ENCODE assay signal across 8 cellular contexts in the genomic region with DNA sequence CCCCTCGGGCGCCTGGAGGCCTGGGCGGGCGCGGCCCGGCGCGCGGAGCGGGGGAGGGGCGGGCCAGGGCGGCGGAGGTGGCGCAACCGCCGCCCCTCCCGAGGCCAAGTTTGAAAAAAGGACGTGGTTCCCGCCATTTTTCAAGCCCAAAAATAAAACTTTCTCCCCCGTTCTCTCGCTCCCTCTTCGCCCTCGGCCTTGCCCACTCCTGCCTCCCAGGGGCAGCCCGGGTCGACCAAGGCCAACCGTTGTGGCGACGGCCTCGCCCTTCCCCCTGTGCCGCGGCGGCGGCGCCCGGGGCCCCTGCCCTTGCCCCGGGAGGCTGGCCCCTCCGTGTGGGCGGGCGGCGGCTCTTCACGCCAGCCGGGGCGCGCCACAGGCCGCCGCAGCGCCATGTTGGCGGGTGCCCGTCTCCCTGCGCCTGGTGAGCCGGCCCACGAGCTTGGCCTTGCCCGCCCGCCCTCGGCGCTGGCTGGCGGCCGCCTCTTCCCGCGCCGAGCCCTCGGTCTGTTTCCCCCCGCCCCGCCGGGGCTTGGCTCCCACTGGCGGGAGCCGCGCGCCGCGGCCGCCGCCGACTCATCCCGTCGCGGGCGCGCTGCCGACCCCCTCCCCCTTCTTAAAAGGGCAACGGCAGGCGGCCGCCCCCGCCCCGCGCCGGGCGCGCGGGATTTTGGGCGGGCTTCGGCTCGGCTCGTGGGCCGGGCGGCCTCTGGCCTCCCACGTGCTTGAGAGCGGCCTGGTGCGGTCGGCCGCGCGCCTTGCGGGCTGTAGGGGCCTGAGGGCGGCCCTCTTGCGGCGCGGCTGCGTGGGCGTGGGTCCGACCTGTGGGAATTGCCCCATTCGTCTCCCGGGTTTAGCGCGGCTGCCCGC. TPM values are rescaled to one million over a fixed set of nuclear protein-coding genes. Genes with fewer than 3 reads are reported as not detected.
DNase-seq lines count a peak whose midpoint lies in the region; ATAC-seq and TF ChIP-seq lines count a peak whose summit lies in the region.

No MANE protein-coding gene starts in this region.

- H3K4me3 ChIP-seq in ectodermal cell (ENCODE audit: insufficient read depth, low read depth, low read length) (peak overlapping the region; percentile 90), lung (peak overlapping the region; percentile 98)

- peaks cover 51% of the 10 kb centered on the region for H3K27me3 ChIP-seq in ectodermal cell (ENCODE audit: control insufficient read depth, insufficient read depth, low read length, poor library complexity, severe bottlenecking)
- H3K27me3 ChIP-seq in lung (ENCODE audit: control insufficient read depth, insufficient read depth) = no peaks in the 10 kb centered on the region

- peak overlapping the region; percentile 72 for H3K4me3 Mint-ChIP-seq in activated CD8-positive, alpha-beta T cell treated with anti-CD3 and anti-CD28 coated beads, Interleukin-2, amount 10 ng/mL, durations not matched to agents 7 days and 5 days

- H3K4me1 Mint-ChIP-seq in activated CD8-positive, alpha-beta T cell treated with anti-CD3 and anti-CD28 coated beads, Interleukin-2, amount 10 ng/mL, durations not matched to agents 7 days and 5 days (ENCODE audit: low read depth) = peaks cover 62% of the 10 kb centered on the region

- TF ChIP-seq CTCF in 22Rv1 (IDR thresholded peaks at IDR 0.05) = no peak
- no peak for TF ChIP-seq CTCF in lung (IDR thresholded peaks at IDR 0.05; ENCODE audit: control extremely low read depth, extremely low read depth)

- POLR2A ChIA-PET in activated CD8-positive, alpha-beta T cell treated with anti-CD3 and anti-CD28 coated beads, Interleukin-2, amount 10 ng/mL, durations not matched to agents 7 days and 5 days (lab: Charles Lee) = interaction anchor here (0.7 to 10.3 kb wide), 15 partner anchors 9 to 271 kb away, joined by 3 to 110 read pairs (median 5); partner anchors contain the start of genes NANS, TBC1D2, TRIM14 and TRMO

- H3K27me3 Mint-ChIP-seq in activated CD8-positive, alpha-beta T cell treated with anti-CD3 and anti-CD28 coated beads, Interleukin-2, amount 10 ng/mL, durations not matched to agents 7 days and 5 days (ENCODE audit: low read depth) = no peaks in the 10 kb centered on the region

- H3K4me1 ChIP-seq in ectodermal cell (ENCODE audit: control insufficient read depth, insufficient read depth, low read length) = no peaks in the 10 kb centered on the region
- H3K4me1 ChIP-seq in lung (ENCODE audit: control insufficient read depth in 2 of 2, insufficient read depth in 2 of 2, low read length in 2 of 2) = peaks cover 8 to 14% of the 10 kb centered on the region in 2 donors

- peak; percentile 56 for TF ChIP-seq POLR2A in GM15510 (IDR thresholded peaks at IDR 0.05; ENCODE audit: borderline replicate concordance, extremely low read depth, insufficient read length)

- H3K27ac Mint-ChIP-seq in activated CD8-positive, alpha-beta T cell treated with anti-CD3 and anti-CD28 coated beads, Interleukin-2, amount 10 ng/mL, durations not matched to agents 7 days and 5 days = peak overlapping the region; percentile 78

- peak overlapping the region; percentile 98 for H3K27ac ChIP-seq in 22Rv1
- peak overlapping the region; percentile 74 for H3K27ac ChIP-seq in ectodermal cell (ENCODE audit: insufficient read depth, low read depth, low read length, poor library complexity, severe bottlenecking)
- H3K27ac ChIP-seq in lung (ENCODE audit: low read depth in 1 of 2, low read length in 1 of 2) = peak overlapping the region; percentile 99

- peaks cover 26% of the 10 kb centered on the region for H3K36me3 Mint-ChIP-seq in activated CD8-positive, alpha-beta T cell treated with anti-CD3 and anti-CD28 coated beads, Interleukin-2, amount 10 ng/mL, durations not matched to agents 7 days and 5 days (ENCODE audit: low read depth)

- H3K9me3 ChIP-seq in ectodermal cell (ENCODE audit: control insufficient read depth, low read length) (no peaks in the 10 kb centered on the region), lung (ENCODE audit: control insufficient read depth in 2 of 2, insufficient read depth in 1 of 2, low read length in 1 of 2) (no peaks in the 10 kb centered on the region)

- CTCF ChIA-PET in activated CD8-positive, alpha-beta T cell treated with anti-CD3 and anti-CD28 coated beads, Interleukin-2, amount 10 ng/mL, durations not matched to agents 7 days and 5 days (lab: Charles Lee) = interaction anchor here (0.9 to 4.3 kb wide), 7 partner anchors 13 to 79 kb away, joined by 3 to 58 read pairs (median 4); partner anchors contain the start of gene TRMO

- 0% methylated on average over 116 of the region's 116 CpGs for WGBS in ectodermal cell, 2 experiments
- 0 to 1% methylated on average over 64 to 116 of the region's 116 CpGs for WGBS in lung, 2 donors

- DNase-seq in NCI-H69 (lab: John Stamatoyannopoulos, UW) = peak; percentile 91
- DNase-seq in activated CD8-positive, alpha-beta T cell treated with anti-CD3 and anti-CD28 coated beads, Interleukin-2, amount 10 ng/mL, durations not matched to agents 7 days and 5 days = peak; percentile 78
- peak; percentile 84 for DNase-seq in lung (ENCODE audit: low spot score)
- DNase-seq in stimulated activated CD4-positive, alpha-beta T cell treated with anti-CD3 and anti-CD28 coated beads, TNF-alpha, amount 100 ng/mL, for 1 hour (ENCODE audit: low read depth in 3 of 3, low spot score in 1 of 3) = peak in 2 of 3 donors; percentile 65 to 70

- ATAC-seq in HG03045 (IDR thresholded peaks at IDR 0.05; ENCODE audit: unreplicated experiment) (peak; percentile 31), lung (ENCODE audit: insufficient read depth, low FRiP score) (peak; percentile 55)
- ATAC-seq in activated CD8-positive, alpha-beta T cell treated with anti-CD3 and anti-CD28 coated beads, Interleukin-2, amount 10 ng/mL, durations not matched to agents 7 days and 5 days = peak; percentile 30

- H3K36me3 ChIP-seq in ectodermal cell (ENCODE audit: control insufficient read depth, insufficient read depth, low read length) (no peaks in the 10 kb centered on the region), lung (ENCODE audit: control insufficient read depth in 2 of 2, insufficient read depth in 2 of 2, low read length in 2 of 2) (no peaks in the 10 kb centered on the region)

- H3K9me3 Mint-ChIP-seq in activated CD8-positive, alpha-beta T cell treated with anti-CD3 and anti-CD28 coated beads, Interleukin-2, amount 10 ng/mL, durations not matched to agents 7 days and 5 days (ENCODE audit: insufficient read depth) = no peaks in the 10 kb centered on the region

RNA-seq across cellular contexts. Expression of gene ANP32B, which starts 1.3 kb away (rescaled TPM):
- 100 to 1,000 TPM; 347 to 354 TPM for total RNA-seq in activated CD8-positive, alpha-beta T cell treated with anti-CD3 and anti-CD28 coated beads, Interleukin-2, amount 10 ng/mL, durations not matched to agents 7 days and 5 days
- polyA plus RNA-seq in ectodermal cell (2013, experiment 1 of 4) = 184 TPM
- 166 TPM for polyA plus RNA-seq in ectodermal cell (2013, experiment 2 of 4)
- 161 TPM for polyA plus RNA-seq in ectodermal cell (2013, experiment 3 of 4)
- polyA plus RNA-seq in ectodermal cell (2013, experiment 4 of 4) = 172 TPM
- total RNA-seq in lung = 100 to 1,000 TPM in 1 of 2 donors, 10 to 100 TPM in 1; 45.4 to 100 TPM
- polyA plus RNA-seq in lung = 100 to 1,000 TPM; 105 to 152 TPM

RNA-seq across cellular contexts. Expression of gene HEMGN, which starts 46.5 kb away (rescaled TPM):
- total RNA-seq in activated CD8-positive, alpha-beta T cell treated with anti-CD3 and anti-CD28 coated beads, Interleukin-2, amount 10 ng/mL, durations not matched to agents 7 days and 5 days = 1 to 10 TPM; 1.2 to 1.6 TPM
- not detected for polyA plus RNA-seq in ectodermal cell (2013, experiment 1 of 4)
- polyA plus RNA-seq in ectodermal cell (2013, experiment 2 of 4) = not detected
- polyA plus RNA-seq in ectodermal cell (2013, experiment 3 of 4) = not detected
- not detected for polyA plus RNA-seq in ectodermal cell (2013, experiment 4 of 4)
- total RNA-seq in lung = 10 to 100 TPM in 1 of 2 donors, under 1 TPM in 1; 0.34 to 21.6 TPM
- under 1 TPM; 0.14 to 0.27 TPM for polyA plus RNA-seq in lung

Comparison
In these comparisons a context has a peak if more than half of its experiments do, and no peak if none do; other contexts are left out.
1. Peak in every context shown above with its lines: DNase-seq, ATAC-seq, H3K4me3 ChIP-seq and H3K27ac ChIP-seq.